Comparison of ENCODE assay signal across 18 cellular contexts in the genomic region with DNA sequence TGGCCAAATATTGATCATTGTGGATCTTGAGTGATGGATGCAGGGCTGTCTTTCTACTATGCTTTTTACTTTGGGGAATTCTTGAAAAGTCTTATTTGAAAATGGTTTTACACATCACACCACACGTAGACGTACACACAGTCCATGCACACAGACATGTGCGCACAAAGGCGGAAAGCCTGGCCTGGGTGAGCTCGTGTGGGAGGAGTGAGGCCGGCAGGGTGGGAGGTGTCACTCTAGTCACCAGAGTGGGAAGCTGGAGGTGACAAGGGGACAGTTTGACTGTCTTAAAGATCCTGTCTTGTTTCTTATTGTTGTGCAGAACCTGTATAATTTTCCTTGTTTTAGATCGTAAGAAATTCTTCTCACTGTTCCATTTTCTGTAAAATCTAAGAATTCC.
"Had no signal": no experiment of that assay in that cellular context is flagged by ENCODE, and none has a peak within 500 bp of the region (broad histone marks: within the 10 kb centered on the region; RNA-seq: fewer than 3 reads in every experiment).

No MANE protein-coding gene starts in this region.

- H3K27me3 ChIP-seq: breast epithelium, right atrium auricular region had no signal

- H3K4me3 Mint-ChIP-seq: activated CD4-positive, alpha-beta memory T cell treated with anti-CD3 and anti-CD28 coated beads for 36 hours; activated T-cell treated with anti-CD3 and anti-CD28 coated beads, Interleukin-2, amount 50 U/mL, for 4 hours had no signal

- ATAC-seq: activated T-cell treated with anti-CD3 and anti-CD28 coated beads, Interleukin-2, amount 50 U/mL, for 4 hours; left cardiac atrium; SK-N-SH treated with all-trans-retinoic acid at 6 μM for 48 hours; stimulated activated naive CD8-positive, alpha-beta T cell treated with anti-CD3 and anti-CD28 coated beads, Interleukin-15, amount 100 ng/mL, for 72 hours had no signal

- H3K4me3 ChIP-seq: breast epithelium, lower lobe of right lung had no signal

- H3K36me3 ChIP-seq: breast epithelium, lower lobe of right lung, right atrium auricular region had no signal

- H3K27me3 Mint-ChIP-seq: activated CD4-positive, alpha-beta memory T cell treated with anti-CD3 and anti-CD28 coated beads for 36 hours; stimulated activated naive CD8-positive, alpha-beta T cell treated with anti-CD3 and anti-CD28 coated beads, Interleukin-15, amount 100 ng/mL, for 72 hours had no signal

- H3K4me1 ChIP-seq: breast epithelium had no signal

- H3K9me3 ChIP-seq: breast epithelium, lower lobe of right lung, right atrium auricular region had no signal

- H3K27ac ChIP-seq: breast epithelium, lower lobe of right lung, right atrium auricular region, VCaP had no signal

- H3K27ac Mint-ChIP-seq: activated CD4-positive, alpha-beta memory T cell treated with anti-CD3 and anti-CD28 coated beads for 36 hours; mesothelial cell of epicardium; stimulated activated naive CD8-positive, alpha-beta T cell treated with anti-CD3 and anti-CD28 coated beads, Interleukin-15, amount 100 ng/mL, for 72 hours had no signal

- DNase-seq: activated CD4-positive, alpha-beta memory T cell treated with anti-CD3 and anti-CD28 coated beads for 36 hours; activated gamma-delta T cell; activated T-cell treated with anti-CD3 and anti-CD28 coated beads, Interleukin-2, amount 50 U/mL, for 4 hours; aorta; dermis blood vessel endothelial cell; head of caudate nucleus; left cardiac atrium; lower lobe of right lung; nucleus accumbens; stimulated activated CD4-positive, alpha-beta T cell treated with anti-CD3 and anti-CD28 coated beads, Interleukin-4, amount 100 ng/mL, for 24 hours; stimulated activated CD8-positive, alpha-beta memory T cell treated with anti-CD3 and anti-CD28 coated beads, Interleukin-4, amount 100 ng/mL, for 48 hours; stimulated activated naive CD8-positive, alpha-beta T cell treated with anti-CD3 and anti-CD28 coated beads, Interleukin-15, amount 100 ng/mL, for 72 hours; T-helper 1 cell had no signal
